Comparison of ENCODE assay signal across 12 cellular contexts in the genomic region with DNA sequence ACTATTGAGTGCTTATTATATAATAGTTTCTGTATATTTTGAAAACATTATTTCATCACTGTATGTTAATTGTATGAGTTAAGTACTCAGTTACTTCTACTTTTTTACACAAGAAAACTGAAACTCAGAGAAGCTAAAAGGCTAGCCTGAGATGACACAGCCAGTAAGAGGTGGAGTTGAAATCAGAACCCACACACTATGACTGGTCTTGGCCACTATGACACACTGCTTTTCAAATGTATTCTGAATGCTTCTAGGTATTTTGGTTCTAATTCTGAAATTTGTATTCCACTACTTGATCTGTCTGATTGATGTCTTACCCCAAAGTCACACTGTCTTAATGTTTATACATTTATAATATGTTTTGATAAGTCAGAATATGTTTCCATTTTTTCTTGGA.
DNase-seq lines count a peak whose midpoint lies in the region; ATAC-seq and TF ChIP-seq lines count a peak whose summit lies in the region.
"Had no signal": no experiment of that assay in that cellular context is flagged by ENCODE, and none has a peak within 500 bp of the region (broad histone marks: within the 10 kb centered on the region; RNA-seq: fewer than 3 reads in every experiment).

No MANE protein-coding gene starts in this region.

- in situ Hi-C loops in GM13976 (cut with MboI; ENCODE audit: low sequenced_read_pairs, unreplicated experiment) (no loop called here), ACHN (cut with HindIII; ENCODE audit: low pct_ligation_motif_present, low pct_unique_long_range_greater_than_20kb, low sequenced_read_pairs) (no loop called here)

- TF ChIP-seq CTCF in GM13976 (IDR thresholded peaks at IDR 0.05; ENCODE audit: borderline replicate concordance, control extremely low read depth, extremely low read depth, insufficient read depth, missing control alignments): no peak

- peak; percentile 23 for DNase-seq in GM13976 (ENCODE audit: low spot score)
- DNase-seq in erythroblast (lab: John Stamatoyannopoulos, UW): peak; percentile 4 to 42
- DNase-seq in activated effector memory CD4-positive, alpha-beta T cell treated with anti-CD3 and anti-CD28 coated beads, Interleukin-2, amount 50 U/mL, for 16 hours: no peak
- DNase-seq in ACHN: no peak
- no peak for DNase-seq in occipital lobe (lab: John Stamatoyannopoulos, UW)
- DNase-seq: body of pancreas, NCI-H226, pancreas, T-helper 17 cell had no signal

- ATAC-seq in GM21717 (IDR thresholded peaks at IDR 0.05; ENCODE audit: unreplicated experiment) (peak; percentile 87), HG03520 (IDR thresholded peaks at IDR 0.05; ENCODE audit: unreplicated experiment) (peak; percentile 94), GM21381 (IDR thresholded peaks at IDR 0.05; ENCODE audit: unreplicated experiment) (no peak)
- ATAC-seq: body of pancreas, pancreas, T-helper 17 cell had no signal

- TF ChIP-seq POLR2A in erythroblast (IDR thresholded peaks at IDR 0.05; ENCODE audit: low read length): no peak

Comparison
In these comparisons a context has a peak if more than half of its experiments do, and no peak if none do; other contexts are left out.
1. DNase-seq: peak in GM13976 (single experiment) and erythroblast (2 of 2); none in activated effector memory CD4-positive, alpha-beta T cell treated with anti-CD3 and anti-CD28 coated beads, Interleukin-2, amount 50 U/mL, for 16 hours (single experiment), ACHN (single experiment) and occipital lobe (single experiment).